ENCODE assay signal across 11 cellular contexts in the genomic region with DNA sequence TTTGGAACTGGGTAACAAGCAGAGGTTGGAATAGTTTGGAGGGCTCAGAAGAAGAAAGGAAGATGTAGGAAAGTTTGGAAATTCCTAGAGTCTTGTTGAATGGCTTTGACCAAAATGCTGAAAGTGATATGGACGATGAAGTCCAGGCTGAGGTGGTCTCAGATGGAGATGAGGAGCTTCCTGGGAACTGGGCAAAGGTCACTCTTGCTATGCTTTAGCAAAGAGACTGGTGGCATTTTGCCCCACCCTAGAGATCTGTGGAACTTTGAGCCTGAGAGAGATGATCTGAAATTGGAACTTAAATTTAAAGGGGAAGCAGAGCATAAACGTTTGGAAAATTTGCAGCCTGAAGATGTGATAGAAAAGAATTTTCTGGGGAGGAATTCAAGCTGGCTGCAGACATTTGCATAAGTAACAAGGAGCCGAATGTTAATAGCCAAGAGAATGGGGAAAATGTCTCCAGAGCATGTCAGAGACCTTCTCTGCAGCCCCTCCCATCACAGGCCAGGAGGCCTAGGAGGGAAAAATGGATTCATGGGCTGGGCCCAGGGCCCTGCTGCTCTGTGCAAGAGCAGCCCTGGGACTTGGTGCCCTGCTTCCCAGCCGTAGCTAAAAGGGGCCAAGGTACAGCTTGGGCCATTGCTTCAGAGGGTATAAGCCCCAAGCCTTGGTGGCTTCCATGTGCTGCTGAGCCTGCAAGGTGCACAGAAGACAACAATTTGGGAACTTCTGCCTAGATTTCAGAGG.
"Had no signal": no experiment of that assay in that cellular context is flagged by ENCODE, and none has a peak within 500 bp of the region (broad histone marks: within the 10 kb centered on the region; RNA-seq: fewer than 3 reads in every experiment).

No MANE protein-coding gene starts in this region.

- DNase-seq: activated CD4-positive, alpha-beta T cell treated with anti-CD3 and anti-CD28 coated beads for 48 hours; activated naive CD4-positive, alpha-beta T cell treated with anti-CD3 and anti-CD28 coated beads for 36 hours; amniotic stem cell; body of pancreas; central memory CD4-positive, alpha-beta T cell; cortex of kidney; effector memory CD8-positive, alpha-beta T cell; kidney had no signal

- ATAC-seq: body of pancreas; effector memory CD8-positive, alpha-beta T cell had no signal

- H3K27ac ChIP-seq: body of pancreas, epithelial cell of prostate, neutrophil had no signal

- H3K4me3 ChIP-seq: body of pancreas, smooth muscle cell had no signal

- H3K4me2 ChIP-seq: smooth muscle cell had no signal

- FAIRE-seq: kidney had no signal

- H3K9me3 ChIP-seq: body of pancreas, neutrophil had no signal

- H3K27me3 ChIP-seq: body of pancreas, neutrophil had no signal

- H3K36me3 ChIP-seq: neutrophil had no signal
